ENCODE assay signal across 14 cellular contexts in the genomic region with DNA sequence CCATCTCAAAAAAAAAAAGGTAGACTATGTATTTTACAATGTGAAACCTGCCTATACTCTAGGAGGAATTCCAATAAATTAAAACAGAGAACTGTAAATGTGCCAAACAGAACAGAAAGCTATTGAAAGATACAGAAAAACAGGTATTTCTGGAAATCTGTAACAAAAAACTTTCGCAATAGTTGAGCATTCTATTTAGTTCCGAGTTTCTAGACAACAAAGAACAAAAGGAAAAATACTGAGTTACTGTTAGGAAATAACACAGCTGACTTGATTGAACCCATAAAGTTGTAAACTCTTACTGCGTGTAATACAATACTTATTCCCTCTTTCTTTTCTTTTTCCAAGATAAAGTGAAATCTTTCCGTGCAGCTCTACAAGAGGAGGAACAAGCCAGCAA. TPM values are rescaled to one million over a fixed set of nuclear protein-coding genes. Genes with fewer than 3 reads are reported as not detected.
A peak's percentile ranks its signal among the peaks of the same experiment; 100 is the strongest.
DNase-seq lines count a peak whose midpoint lies in the region; ATAC-seq and TF ChIP-seq lines count a peak whose summit lies in the region.
"Had no signal": no experiment of that assay in that cellular context is flagged by ENCODE, and none has a peak within 500 bp of the region (broad histone marks: within the 10 kb centered on the region; RNA-seq: fewer than 3 reads in every experiment).

No MANE protein-coding gene starts in this region.

- H3K27me3 Mint-ChIP-seq in HFFc6 (ENCODE audit: insufficient read depth) (no peaks in the 10 kb centered on the region), brain (no peaks in the 10 kb centered on the region), mesothelial cell of epicardium (ENCODE audit: low read depth) (no peaks in the 10 kb centered on the region)

- no peak for ATAC-seq in GM19023 (IDR thresholded peaks at IDR 0.05; ENCODE audit: unreplicated experiment)
- ATAC-seq: gastrocnemius medialis had no signal

- H3K9me3 Mint-ChIP-seq in HFFc6 (no peaks in the 10 kb centered on the region), brain (no peaks in the 10 kb centered on the region), mesothelial cell of epicardium (no peaks in the 10 kb centered on the region)

- DNase-seq in HFFc6 (no peak), mesothelial cell of epicardium (ENCODE audit: low spot score in 2 of 2, unreplicated experiment in 2 of 2) (no peak), cerebellar cortex (ENCODE audit: low spot score) (no peak), C1 segment of cervical spinal cord (lab: John Stamatoyannopoulos, UW) (no peak)
- no peak for DNase-seq in stimulated activated CD4-positive, alpha-beta T cell treated with anti-CD3 and anti-CD28 coated beads, Interleukin-15, amount 100 ng/mL, for 24 hours
- DNase-seq: gastrocnemius medialis; GOT3; mesendoderm; Right ventricle myocardium superior; stimulated activated naive CD4-positive, alpha-beta T cell; uterus had no signal

- peak overlapping the region; percentile 66 for H3K27ac ChIP-seq in C4-2B
- H3K27ac ChIP-seq: gastrocnemius medialis, uterus had no signal

- H3K36me3 Mint-ChIP-seq in HFFc6 (ENCODE audit: low read depth) (peaks cover 20% of the 10 kb centered on the region), brain (peaks cover 63% of the 10 kb centered on the region), mesothelial cell of epicardium (peaks cover 28% of the 10 kb centered on the region)

- H3K4me1 Mint-ChIP-seq in HFFc6 (ENCODE audit: low read depth) (peaks cover 10% of the 10 kb centered on the region), brain (no peaks in the 10 kb centered on the region), mesothelial cell of epicardium (peaks cover 15% of the 10 kb centered on the region)

- H3K4me3 Mint-ChIP-seq in HFFc6 (no peak overlapping the region), brain (no peak overlapping the region), mesothelial cell of epicardium (no peak overlapping the region)

- H3K27ac Mint-ChIP-seq in HFFc6 (peak overlapping the region; percentile 31; the same call in 1 of the 2 replicates), brain (peak overlapping the region in 3 of 5 experiments; percentile 52 to 80 (median 71)), mesothelial cell of epicardium (peak overlapping the region; percentile 91)

- TF ChIP-seq CTCF in C4-2B (conservative IDR thresholded peaks at IDR 0.05), result no peak
- TF ChIP-seq CTCF in HFFc6 (IDR thresholded peaks at IDR 0.05), result no peak
- TF ChIP-seq CTCF in brain (conservative IDR thresholded peaks at IDR 0.05), result no peak
- no peak for TF ChIP-seq CTCF in mesothelial cell of epicardium (IDR thresholded peaks at IDR 0.05; ENCODE audit: unreplicated experiment)

RNA-seq across cellular contexts. Expression of a gene that starts 18.6 kb away (rescaled TPM):
- total RNA-seq in HFFc6 (2021; fragmentation: NEBNext Ultra II Directional; extraction: Animal tissue kit (Norgen Biotek cat#: 25700)), result 10 to 100 TPM; 31.0 to 45.9 (median 33.1) TPM
- 11.5 TPM for polyA plus RNA-seq in brain (ENCODE audit: insufficient read depth, low read depth, low replicate concordance)
- total RNA-seq in mesothelial cell of epicardium, result 21.9 to 22.5 TPM (median 22.0 TPM) in 3 replicates

RNA-seq across cellular contexts. Expression of a gene that starts 27.4 kb away (rescaled TPM):
- 10 to 100 TPM; 33.4 to 43.3 (median 38.4) TPM for total RNA-seq in HFFc6 (2021; fragmentation: NEBNext Ultra II Directional; extraction: Animal tissue kit (Norgen Biotek cat#: 25700))
- 12.7 TPM for polyA plus RNA-seq in brain (ENCODE audit: insufficient read depth, low read depth, low replicate concordance)
- 31.9 to 37.6 TPM (median 33.5 TPM) in 3 replicates for total RNA-seq in mesothelial cell of epicardium

Comparison
In these comparisons a context has a peak if more than half of its experiments do, and no peak if none do; other contexts are left out.
1. H3K27ac Mint-ChIP-seq: peak in every context shown above with its lines; median percentile 91 in mesothelial cell of epicardium; 71 in brain; 31 in HFFc6.